ENCODE assay signal across 7 cellular contexts in genomic region chr6:116531675-116532570, GRCh38. TPM values are rescaled to one million over a fixed set of nuclear protein-coding genes. Genes with fewer than 3 reads are reported as not detected.
DNase-seq lines count a peak whose midpoint lies in the region; TF ChIP-seq lines count a peak whose summit lies in the region.

No MANE protein-coding gene starts in this region.

- H3K27ac ChIP-seq in MM.1S (ENCODE audit: low read length) (no peak overlapping the region), hepatocyte (no peak overlapping the region)

- H3K9me2 ChIP-seq in MM.1S (replicated peaks; ENCODE audit: insufficient read depth, low read length), result no peaks in the 10 kb centered on the region
- no peaks in the 10 kb centered on the region for H3K9me2 ChIP-seq in hepatocyte (replicated peaks; ENCODE audit: insufficient read depth)

- TF ChIP-seq CTCF in GM10248 (IDR thresholded peaks at IDR 0.05; ENCODE audit: control extremely low read depth, extremely low read depth, low read depth, missing control alignments), result peak; percentile 76
- TF ChIP-seq CTCF in MM.1S (IDR thresholded peaks at IDR 0.05; ENCODE audit: low read length), result peak; percentile 70
- TF ChIP-seq CTCF in hepatocyte (IDR thresholded peaks at IDR 0.05; ENCODE audit: poor library complexity), result peak; percentile 76

- no peaks in the 10 kb centered on the region for H4K20me1 ChIP-seq in MM.1S (ENCODE audit: insufficient read depth, low read length)
- no peaks in the 10 kb centered on the region for H4K20me1 ChIP-seq in hepatocyte (ENCODE audit: insufficient read depth, poor library complexity, severe bottlenecking)

- H3K79me2 ChIP-seq in MM.1S (ENCODE audit: low read length) (no peaks in the 10 kb centered on the region), hepatocyte (no peaks in the 10 kb centered on the region)

- POLR2A ChIA-PET in GM10248 (lab: Yijun Ruan, JAX), result no interaction called here

- H3K4me1 ChIP-seq in MM.1S (ENCODE audit: low read length) (no peaks in the 10 kb centered on the region), hepatocyte (ENCODE audit: insufficient read depth) (peaks cover 7% of the 10 kb centered on the region)

- WGBS in hepatocyte (ENCODE audit: low lambda C conversion rate, missing lambda C conversion rate), result 90% methylated on average over 12 of the region's 12 CpGs

- H3K4me3 ChIP-seq in MM.1S (ENCODE audit: low read length), result no peak overlapping the region
- H3K4me3 ChIP-seq in hepatocyte, result no peak overlapping the region

- DNase-seq in GM10248 (ENCODE audit: extremely low spot score), result peak; percentile 58
- DNase-seq in H4 (ENCODE audit: low spot score), result peak; percentile 65
- peak; percentile 61 for DNase-seq in MM.1S
- peak; percentile 50 for DNase-seq in T follicular helper cell (ENCODE audit: low read depth)
- peak; percentile 44 for DNase-seq in amniotic stem cell (lab: John Stamatoyannopoulos, UW)
- DNase-seq in hepatocyte (ENCODE audit: low spot score), result peak; percentile 78
- DNase-seq in stimulated activated CD4-positive, alpha-beta T cell treated with anti-CD3 and anti-CD28 coated beads, Interleukin-12 subunit alpha, Interleukin-12 subunit beta, amount 100 ng/mL, for 4 hours, result peak; percentile 41

- H3F3A ChIP-seq in MM.1S (ENCODE audit: insufficient read depth, low read length), result no peaks in the 10 kb centered on the region

- H3K36me3 ChIP-seq in MM.1S (replicated peaks; ENCODE audit: insufficient read depth, low read length) (no peaks in the 10 kb centered on the region), hepatocyte (replicated peaks; ENCODE audit: insufficient read depth, low read depth) (no peaks in the 10 kb centered on the region)

- no peak overlapping the region for H3K4me2 ChIP-seq in MM.1S (ENCODE audit: low read depth, low read length)
- no peak overlapping the region for H3K4me2 ChIP-seq in hepatocyte

- H3K27me3 ChIP-seq in MM.1S (replicated peaks; ENCODE audit: insufficient read depth, low read length), result no peaks in the 10 kb centered on the region
- H3K27me3 ChIP-seq in hepatocyte, result no peaks in the 10 kb centered on the region

- CTCF ChIA-PET in GM10248 (lab: Yijun Ruan, JAX), result interaction anchor here (0.7 to 4.4 kb wide), 18 partner anchors 10 to 315 kb away, joined by 3 to 62 read pairs (median 6); partner anchors contain the start of genes CALHM4, CALHM6, RWDD1 and TSPYL1

- no peak overlapping the region for H3K9ac ChIP-seq in MM.1S (ENCODE audit: low read length)

- no peaks in the 10 kb centered on the region for H3K9me3 ChIP-seq in MM.1S (replicated peaks; ENCODE audit: insufficient read depth, low read length)
- no peaks in the 10 kb centered on the region for H3K9me3 ChIP-seq in hepatocyte (ENCODE audit: low read depth)

- no peak overlapping the region for H2AFZ ChIP-seq in MM.1S (ENCODE audit: low read length)
- H2AFZ ChIP-seq in hepatocyte, result no peak overlapping the region

RNA-seq across cellular contexts. Expression of gene TRAPPC3L, which starts 13.6 kb away (rescaled TPM):
- total RNA-seq in H4 (2014; rRNA removed; shearing (Covaris generic)), result 0.17 TPM in 1 of 2 replicates, not detected in the other
- 0.40 TPM in 1 of 2 replicates, not detected in the other for total RNA-seq in hepatocyte
- polyA plus RNA-seq in hepatocyte, result 1.2 TPM in 1 of 2 replicates, not detected in the other

RNA-seq across cellular contexts. Expression of gene CALHM5, which starts 20.5 kb away (rescaled TPM):
- total RNA-seq in H4 (2014; rRNA removed; shearing (Covaris generic)), result 7.1 and 8.7 TPM in 2 replicates
- total RNA-seq in hepatocyte, result 1.2 and 1.7 TPM in 2 replicates
- 0.46 and 0.62 TPM in 2 replicates for polyA plus RNA-seq in hepatocyte

RNA-seq across cellular contexts. Expression of gene CALHM4, which starts 21.6 kb away (rescaled TPM):
- 0.39 TPM in 1 of 2 replicates, not detected in the other for total RNA-seq in H4 (2014; rRNA removed; shearing (Covaris generic))
- total RNA-seq in hepatocyte, result not detected in 2 replicates
- polyA plus RNA-seq in hepatocyte, result not detected in 2 replicates

RNA-seq across cellular contexts. Expression of gene RWDD1, which starts 39.4 kb away (rescaled TPM):
- 31.0 and 32.5 TPM in 2 replicates for total RNA-seq in H4 (2014; rRNA removed; shearing (Covaris generic))
- total RNA-seq in hepatocyte, result 41.0 and 54.1 TPM in 2 replicates
- polyA plus RNA-seq in hepatocyte, result 43.3 and 48.8 TPM in 2 replicates
